6 cellular contexts compared by ENCODE assay signal in the genomic region with DNA sequence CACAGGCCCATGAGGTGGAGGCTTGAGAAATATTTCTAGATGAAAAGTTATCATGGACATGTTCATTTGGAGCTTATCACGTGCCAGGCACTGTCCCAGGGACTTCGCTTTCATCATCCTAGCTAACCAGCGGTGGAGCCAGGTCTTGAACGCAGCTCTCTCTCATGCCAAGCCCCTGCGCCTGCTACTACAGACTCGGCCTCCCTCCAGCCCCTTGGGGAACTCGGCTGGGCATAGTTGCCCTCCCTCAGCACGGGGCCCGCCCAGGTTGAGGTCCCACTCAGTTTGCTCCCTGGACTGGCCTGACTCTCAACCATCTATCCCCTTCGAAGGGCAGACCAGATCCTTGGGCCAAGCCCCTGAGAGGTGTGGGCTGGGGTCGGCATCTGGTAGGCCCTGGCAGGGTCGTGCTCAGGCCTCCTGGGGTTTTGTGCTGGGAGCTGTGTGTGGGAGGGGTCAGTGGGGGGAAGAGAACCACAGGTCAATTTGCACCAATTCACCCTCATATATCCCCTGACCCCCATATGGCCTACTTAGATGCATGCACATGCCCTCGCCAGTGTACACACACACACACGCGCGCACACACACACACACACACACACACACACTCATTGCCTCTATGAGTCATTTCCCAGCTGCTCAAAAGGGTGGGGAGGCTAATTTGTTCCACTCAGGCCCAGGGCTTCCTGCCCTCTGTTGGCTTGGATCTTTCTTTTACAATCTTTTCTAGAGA. TPM values are rescaled to one million over a fixed set of nuclear protein-coding genes. Genes with fewer than 3 reads are reported as not detected.
A peak's percentile ranks its signal among the peaks of the same experiment; 100 is the strongest.
DNase-seq lines count a peak whose midpoint lies in the region; ATAC-seq and TF ChIP-seq lines count a peak whose summit lies in the region.

No MANE protein-coding gene starts in this region.

- 67 to 76% methylated on average over 12 to 16 of the region's 16 CpGs for WGBS in lung, 2 donors
- whole genome bisulfite sequencing in mesendoderm (ENCODE audit: extremely low coverage, insufficient coverage, low lambda C conversion rate): no CpG with 5 or more reads among the region's 16 CpGs

- H3K23ac ChIP-seq in mesendoderm (ENCODE audit: low read length): no peak overlapping the region

- ATAC-seq in lung (ENCODE audit: insufficient read depth, low FRiP score): peak; percentile 64

- H3K56ac ChIP-seq in mesendoderm (ENCODE audit: low read length): no peak overlapping the region

- TF ChIP-seq CTCF in lung (IDR thresholded peaks at IDR 0.05; ENCODE audit: control extremely low read depth, extremely low read depth): no peak

- DNase-seq in MG63: peak; percentile 84
- DNase-seq in activated naive CD4-positive, alpha-beta T cell treated with anti-CD3 and anti-CD28 coated beads, Interleukin-2, amount 50 U/mL, for 16 hours: peak; percentile 52
- peak; percentile 46 for DNase-seq in lung (ENCODE audit: low spot score)
- DNase-seq in iPS-NIHi11 (ENCODE audit: low spot score): no peak
- no peak for DNase-seq in NCI-H526 (lab: John Stamatoyannopoulos, UW)
- no peak for DNase-seq in mesendoderm

- H3K4me1 ChIP-seq in lung (ENCODE audit: control insufficient read depth in 2 of 2, insufficient read depth in 2 of 2, low read length in 2 of 2): peaks cover 0 to 23% of the 10 kb centered on the region in 2 donors
- H3K4me1 ChIP-seq in mesendoderm (ENCODE audit: control insufficient read depth, low read depth, low read length): no peaks in the 10 kb centered on the region

- no peaks in the 10 kb centered on the region for H3K79me1 ChIP-seq in mesendoderm (ENCODE audit: low read length)

- H3K18ac ChIP-seq in mesendoderm (ENCODE audit: low read length): no peak overlapping the region

- H3K4ac ChIP-seq in mesendoderm (ENCODE audit: low read depth, low read length): no peak overlapping the region

- H3K36me3 ChIP-seq in MG63: no peaks in the 10 kb centered on the region
- no peaks in the 10 kb centered on the region for H3K36me3 ChIP-seq in lung (ENCODE audit: control insufficient read depth in 2 of 2, insufficient read depth in 2 of 2, low read length in 2 of 2)
- no peaks in the 10 kb centered on the region for H3K36me3 ChIP-seq in mesendoderm (ENCODE audit: control insufficient read depth, insufficient read depth, low read length)

- no peaks in the 10 kb centered on the region for H3K27me3 ChIP-seq in MG63
- H3K27me3 ChIP-seq in lung (ENCODE audit: control insufficient read depth, insufficient read depth): no peaks in the 10 kb centered on the region
- H3K27me3 ChIP-seq in mesendoderm (ENCODE audit: insufficient read depth, low read length, poor library complexity): no peaks in the 10 kb centered on the region

- no peak overlapping the region for H4K8ac ChIP-seq in mesendoderm (ENCODE audit: low read depth, low read length)

- H3K27ac ChIP-seq in lung (ENCODE audit: low read depth in 1 of 2, low read length in 1 of 2) (peak overlapping the region in 1 of 2 donors; percentile 27), mesendoderm (ENCODE audit: low read depth, low read length) (no peak overlapping the region)

- no peaks in the 10 kb centered on the region for H3K79me2 ChIP-seq in mesendoderm (ENCODE audit: control insufficient read depth, insufficient read depth, low read length)

- H2BK120ac ChIP-seq in mesendoderm (ENCODE audit: low read depth, low read length): no peak overlapping the region

- H2BK15ac ChIP-seq in mesendoderm (replicated peaks; ENCODE audit: low read depth): no peak overlapping the region

- H3K4me2 ChIP-seq in mesendoderm (ENCODE audit: low read length): no peak overlapping the region

- H4K5ac ChIP-seq in mesendoderm (ENCODE audit: low read length): no peak overlapping the region

- H3K4me3 ChIP-seq in MG63 (no peak overlapping the region), lung (no peak overlapping the region), mesendoderm (ENCODE audit: low read length) (no peak overlapping the region)

- H3K9me3 ChIP-seq in MG63: peaks cover 13% of the 10 kb centered on the region
- H3K9me3 ChIP-seq in lung (ENCODE audit: control insufficient read depth in 2 of 2, insufficient read depth in 1 of 2, low read length in 1 of 2): no peaks in the 10 kb centered on the region

- no peak overlapping the region for H2BK5ac ChIP-seq in mesendoderm (ENCODE audit: low read length)

- no peak overlapping the region for H2AK5ac ChIP-seq in mesendoderm (ENCODE audit: low read length)

- H3K9ac ChIP-seq in mesendoderm (ENCODE audit: low read length): no peak overlapping the region

RNA-seq across cellular contexts. Expression of a gene that starts 12.1 kb away (rescaled TPM):
- not detected in 2 replicates for total RNA-seq in MG63 (2014; rRNA removed; shearing (Covaris generic); ENCODE audit: low replicate concordance)
- under 1 TPM; 0.31 to 0.49 TPM for total RNA-seq in lung
- under 1 TPM; 0.11 to 0.12 TPM for polyA plus RNA-seq in lung
- polyA plus RNA-seq in mesendoderm (2013, experiment 1 of 2): 1.4 TPM
- polyA plus RNA-seq in mesendoderm (2013, experiment 2 of 2): 1.6 TPM

RNA-seq across cellular contexts. Expression of a gene that starts 13.3 kb away (rescaled TPM):
- total RNA-seq in MG63 (2014; rRNA removed; shearing (Covaris generic); ENCODE audit: low replicate concordance): not detected in 2 replicates
- total RNA-seq in lung: 10 to 100 TPM in 1 of 2 donors, 1 to 10 TPM in 1; 8.8 to 36.8 TPM
- 1 to 10 TPM; 8.0 to 9.3 TPM for polyA plus RNA-seq in lung
- 0.22 TPM for polyA plus RNA-seq in mesendoderm (2013, experiment 1 of 2)
- 0.27 TPM for polyA plus RNA-seq in mesendoderm (2013, experiment 2 of 2)

RNA-seq across cellular contexts. Expression of a gene that starts 35.6 kb away (rescaled TPM):
- total RNA-seq in MG63 (2014; rRNA removed; shearing (Covaris generic); ENCODE audit: low replicate concordance): not detected in 2 replicates
- 10 to 100 TPM; 58.7 to 60.3 TPM for total RNA-seq in lung
- polyA plus RNA-seq in lung: 10 to 100 TPM; 64.1 to 77.7 TPM
- polyA plus RNA-seq in mesendoderm (2013, experiment 1 of 2): 0.70 TPM
- 0.57 TPM for polyA plus RNA-seq in mesendoderm (2013, experiment 2 of 2)

RNA-seq across cellular contexts. Expression of a gene that starts 52.7 kb away (rescaled TPM):
- total RNA-seq in MG63 (2014; rRNA removed; shearing (Covaris generic); ENCODE audit: low replicate concordance): not detected in 2 replicates
- 1 to 10 TPM; 4.4 to 5.6 TPM for total RNA-seq in lung
- 1 to 10 TPM; 1.8 to 8.7 TPM for polyA plus RNA-seq in lung
- polyA plus RNA-seq in mesendoderm (2013, experiment 1 of 2): 0.87 TPM
- 0.94 TPM for polyA plus RNA-seq in mesendoderm (2013, experiment 2 of 2)

Comparison
In these comparisons a context has a peak if more than half of its experiments do, and no peak if none do; other contexts are left out.
1. DNase-seq: peak in MG63 (single experiment), activated naive CD4-positive, alpha-beta T cell treated with anti-CD3 and anti-CD28 coated beads, Interleukin-2, amount 50 U/mL, for 16 hours (single experiment) and lung (single experiment); none in iPS-NIHi11 (single experiment), NCI-H526 (0 of 2) and mesendoderm (single experiment).
2. RNA of a gene that starts 35.6 kb away (total RNA-seq): 58.7 to 60.3 TPM in lung; not detected in MG63; every median in the first group is over 10 times any median in the second.